In genomic region chr13:111401755-111402154, GRCh38 we compare ENCODE assay signal across 24 cellular contexts.
"Had no signal": no experiment of that assay in that cellular context is flagged by ENCODE, and none has a peak within 500 bp of the region (broad histone marks: within the 10 kb centered on the region; RNA-seq: fewer than 3 reads in every experiment).

No MANE protein-coding gene starts in this region.

- H3K4me3 Mint-ChIP-seq: central memory CD8-positive, alpha-beta T cell; natural killer cell; neural crest cell; stimulated activated effector memory CD8-positive, alpha-beta T cell treated with anti-CD3 and anti-CD28 coated beads, Interleukin-12 subunit alpha, Interleukin-12 subunit beta, amount 100 ng/mL, for 72 hours; type B pancreatic cell had no signal

- ATAC-seq: left lung; natural killer cell; right lobe of liver; stimulated activated effector memory CD8-positive, alpha-beta T cell treated with anti-CD3 and anti-CD28 coated beads, Interleukin-12 subunit alpha, Interleukin-12 subunit beta, amount 100 ng/mL, for 72 hours; stimulated activated naive CD8-positive, alpha-beta T cell treated with anti-CD3 and anti-CD28 coated beads, Interleukin-15, Interleukin-2, amounts not matched to agents 100 U/mL and 50 U/mL, for 24 hours had no signal

- H3K27me3 ChIP-seq: right lobe of liver, testis had no signal

- H3K9ac ChIP-seq: parathyroid adenoma had no signal

- H3K4me3 ChIP-seq: coronary artery, esophagus squamous epithelium, left lung, right lobe of liver, smooth muscle cell, testis, tibial artery had no signal

- H3K4me1 Mint-ChIP-seq: central memory CD8-positive, alpha-beta T cell; natural killer cell; stimulated activated effector memory CD8-positive, alpha-beta T cell treated with anti-CD3 and anti-CD28 coated beads, Interleukin-12 subunit alpha, Interleukin-12 subunit beta, amount 100 ng/mL, for 72 hours had no signal

- H3K9me3 ChIP-seq: esophagus squamous epithelium, left lung, right lobe of liver, testis, tibial artery had no signal

- H3K4me1 ChIP-seq: esophagus squamous epithelium, left lung, parathyroid adenoma, right lobe of liver, testis, tibial artery had no signal

- H3K27ac Mint-ChIP-seq: natural killer cell; progenitor cell of endocrine pancreas; stimulated activated effector memory CD8-positive, alpha-beta T cell treated with anti-CD3 and anti-CD28 coated beads, Interleukin-12 subunit alpha, Interleukin-12 subunit beta, amount 100 ng/mL, for 72 hours; type B pancreatic cell had no signal

- H3K27ac ChIP-seq: coronary artery, esophagus squamous epithelium, left lung, parathyroid adenoma, right lobe of liver, testis, tibial artery had no signal

- H2AFZ ChIP-seq: parathyroid adenoma had no signal

- DNase-seq: dermis blood vessel endothelial cell; effector memory CD4-positive, alpha-beta T cell; erythroblast; esophagus squamous epithelium; foreskin melanocyte; mammary epithelial cell; mesendoderm; natural killer cell; stimulated activated CD4-positive, alpha-beta T cell treated with anti-CD3 and anti-CD28 coated beads, Interleukin-2, amount 100 ng/mL, for 24 hours; stimulated activated CD4-positive, alpha-beta T cell treated with anti-CD3 and anti-CD28 coated beads, Interleukin-4, amount 100 ng/mL, for 24 hours; stimulated activated naive CD8-positive, alpha-beta T cell treated with anti-CD3 and anti-CD28 coated beads, Interleukin-15, Interleukin-2, amounts not matched to agents 100 U/mL and 50 U/mL, for 24 hours; substantia nigra; testis had no signal

- H3K4me2 ChIP-seq: smooth muscle cell had no signal

- H3K36me3 ChIP-seq: esophagus squamous epithelium, left lung, right lobe of liver, tibial artery had no signal

- H3K9me3 Mint-ChIP-seq: central memory CD8-positive, alpha-beta T cell; natural killer cell; neural crest cell; stimulated activated effector memory CD8-positive, alpha-beta T cell treated with anti-CD3 and anti-CD28 coated beads, Interleukin-12 subunit alpha, Interleukin-12 subunit beta, amount 100 ng/mL, for 72 hours; type B pancreatic cell had no signal

- H3K36me3 Mint-ChIP-seq: natural killer cell; stimulated activated effector memory CD8-positive, alpha-beta T cell treated with anti-CD3 and anti-CD28 coated beads, Interleukin-12 subunit alpha, Interleukin-12 subunit beta, amount 100 ng/mL, for 72 hours; type B pancreatic cell had no signal
